ENCODE assay signal across 27 cellular contexts in the genomic region with DNA sequence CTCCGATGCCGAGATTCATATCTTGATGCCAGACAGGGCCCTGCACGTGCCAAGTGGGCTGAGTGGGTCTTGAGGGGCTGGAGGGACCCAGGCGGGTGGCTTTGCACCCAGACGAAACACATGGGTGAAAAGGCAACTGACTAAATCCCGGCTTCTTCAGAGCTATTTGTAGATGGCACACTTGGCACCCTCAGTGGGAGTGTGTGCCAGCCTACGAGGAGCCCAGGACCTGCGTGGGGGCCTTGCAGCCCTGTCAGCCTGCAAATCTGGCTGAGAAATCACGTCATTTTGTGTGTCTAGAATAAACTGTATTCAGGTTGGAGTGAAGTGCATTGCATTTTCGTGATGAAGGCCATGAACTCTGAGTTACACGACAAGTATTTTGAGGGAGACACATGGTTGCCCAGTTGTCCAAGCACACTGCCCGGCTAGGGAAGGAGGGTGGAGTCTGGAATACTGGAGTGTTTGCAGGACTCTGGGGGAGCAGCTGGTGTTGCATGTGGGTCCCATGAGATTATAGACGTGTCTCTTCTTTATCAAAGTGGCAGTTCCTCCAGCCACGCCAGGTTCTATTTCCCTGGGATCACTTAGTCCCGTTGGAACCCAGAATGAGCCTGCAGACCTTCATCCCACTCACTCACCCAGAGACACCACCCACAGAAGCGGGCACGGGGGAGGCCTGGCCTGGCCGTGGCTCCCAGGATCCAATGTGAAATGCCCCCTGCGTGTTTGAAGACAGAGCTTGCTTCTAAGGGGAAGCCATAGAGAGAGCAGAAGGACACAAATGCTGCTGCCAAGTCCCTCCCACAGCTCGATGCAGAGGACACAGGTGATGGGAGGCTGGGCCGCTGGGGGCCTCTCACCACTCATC.
DNase-seq lines count a peak whose midpoint lies in the region; ATAC-seq and TF ChIP-seq lines count a peak whose summit lies in the region.
"Had no signal": no experiment of that assay in that cellular context is flagged by ENCODE, and none has a peak within 500 bp of the region (broad histone marks: within the 10 kb centered on the region; RNA-seq: fewer than 3 reads in every experiment).

No MANE protein-coding gene starts in this region.

- no peak overlapping the region for H3K4me3 ChIP-seq in BLaER1
- H3K4me3 ChIP-seq: dorsolateral prefrontal cortex, gastroesophageal sphincter, MG63, sigmoid colon, tibial nerve had no signal

- H3K27ac ChIP-seq in BLaER1: no peak overlapping the region
- H3K27ac ChIP-seq: gastroesophageal sphincter, neutrophil, sigmoid colon, tibial nerve had no signal

- no peaks in the 10 kb centered on the region for H3K9me3 Mint-ChIP-seq in mesothelial cell of epicardium
- H3K9me3 Mint-ChIP-seq: activated naive CD4-positive, alpha-beta T cell treated with anti-CD3 and anti-CD28 coated beads for 36 hours; CD8-positive, alpha-beta memory T cell had no signal

- no peak for TF ChIP-seq CTCF in mesothelial cell of epicardium (IDR thresholded peaks at IDR 0.05; ENCODE audit: unreplicated experiment)

- no peak overlapping the region for H3K9ac ChIP-seq in BLaER1

- H3K27me3 ChIP-seq in BLaER1: no peaks in the 10 kb centered on the region
- H3K27me3 ChIP-seq: dorsolateral prefrontal cortex, gastroesophageal sphincter, MG63, neutrophil, sigmoid colon, tibial nerve had no signal

- H4K20me1 ChIP-seq in BLaER1: no peaks in the 10 kb centered on the region

- H3K4me1 ChIP-seq in BLaER1: 0 out of 2 replicates have a peak, but pooled peaks cover 10% of the 10 kb centered on the region
- H3K4me1 ChIP-seq: gastroesophageal sphincter, sigmoid colon, tibial nerve had no signal

- ATAC-seq in HG02642 (IDR thresholded peaks at IDR 0.05; ENCODE audit: poor library complexity, unreplicated experiment): no peak
- ATAC-seq: gastroesophageal sphincter, left lobe of liver had no signal

- DNase-seq in NCI-H1694 (lab: John Stamatoyannopoulos, UW) (peak; percentile 4), cerebellum (ENCODE audit: low spot score) (peak; percentile 80), mesothelial cell of epicardium (ENCODE audit: low spot score in 2 of 2, unreplicated experiment in 2 of 2) (no peak), kidney glomerular epithelial cell (lab: John Stamatoyannopoulos, UW) (no peak), middle frontal gyrus (ENCODE audit: extremely low spot score, low spot score) (no peak), NCI-H82 treated with DMSO at 0.1 percent for 48 hours (lab: John Stamatoyannopoulos, UW; ENCODE audit: unreplicated experiment) (no peak)
- DNase-seq: activated naive CD4-positive, alpha-beta T cell treated with anti-CD3 and anti-CD28 coated beads for 36 hours; CD8-positive, alpha-beta memory T cell; EL; GOT3; hippocampal formation; KG1; mesenchymal stem cell; MG63; NCI-H2081 treated with DMSO at 0.1 percent for 48 hours; SHP77; sigmoid colon; stimulated activated CD4-positive, alpha-beta T cell treated with anti-CD3 and anti-CD28 coated beads, Interleukin-4, amount 100 ng/mL, for 24 hours; T-helper 2 cell had no signal

- H3K36me3 ChIP-seq in BLaER1: no peaks in the 10 kb centered on the region
- H3K36me3 ChIP-seq: gastroesophageal sphincter, MG63, neutrophil, sigmoid colon, tibial nerve had no signal

- H3K27me3 Mint-ChIP-seq in mesothelial cell of epicardium (ENCODE audit: low read depth): no peaks in the 10 kb centered on the region
- H3K27me3 Mint-ChIP-seq: B cell had no signal

- peak overlapping the region; percentile 12; the same call in 1 of the 2 replicates for H3K4me2 ChIP-seq in BLaER1

- no peaks in the 10 kb centered on the region for H3K36me3 Mint-ChIP-seq in mesothelial cell of epicardium
- H3K36me3 Mint-ChIP-seq: CD8-positive, alpha-beta memory T cell had no signal

- no peaks in the 10 kb centered on the region for H3K9me3 ChIP-seq in BLaER1
- H3K9me3 ChIP-seq: gastroesophageal sphincter, MG63, neutrophil, sigmoid colon, tibial nerve had no signal

- H3K27ac Mint-ChIP-seq in mesothelial cell of epicardium: peak overlapping the region; percentile 16
- H3K27ac Mint-ChIP-seq: activated naive CD4-positive, alpha-beta T cell treated with anti-CD3 and anti-CD28 coated beads for 36 hours; B cell; CD8-positive, alpha-beta memory T cell had no signal

- no peak overlapping the region for H3K4me3 Mint-ChIP-seq in mesothelial cell of epicardium
- H3K4me3 Mint-ChIP-seq: activated naive CD4-positive, alpha-beta T cell treated with anti-CD3 and anti-CD28 coated beads for 36 hours; B cell; CD8-positive, alpha-beta memory T cell had no signal

- H3K4me1 Mint-ChIP-seq in mesothelial cell of epicardium: peaks cover 35% of the 10 kb centered on the region
- H3K4me1 Mint-ChIP-seq: B cell; CD8-positive, alpha-beta memory T cell had no signal

Comparison
In these comparisons a context has a peak if more than half of its experiments do, and no peak if none do; other contexts are left out.
1. DNase-seq: peak in NCI-H1694 (single experiment) and cerebellum (single experiment); none in mesothelial cell of epicardium (0 of 2), kidney glomerular epithelial cell (single experiment), middle frontal gyrus (single experiment) and NCI-H82 treated with DMSO at 0.1 percent for 48 hours (single experiment).